Comparison of ENCODE assay signal across 32 cellular contexts in genomic region chr2:127392828-127393578, GRCh38. TPM values are rescaled to one million over a fixed set of nuclear protein-coding genes. Genes with fewer than 3 reads are reported as not detected.
DNase-seq lines count a peak whose midpoint lies in the region; ATAC-seq, FAIRE-seq and TF ChIP-seq lines count a peak whose summit lies in the region.
"Had no signal": no experiment of that assay in that cellular context is flagged by ENCODE, and none has a peak within 500 bp of the region (broad histone marks: within the 10 kb centered on the region; RNA-seq: fewer than 3 reads in every experiment).

No MANE protein-coding gene starts in this region.

- no peak for FAIRE-seq in astrocyte (lab: Jason Lieb, UNC)
- FAIRE-seq: H1 had no signal

- WGBS in IMR-90 (ENCODE audit: extremely low coverage in 2 of 2, insufficient read length in 1 of 2), 2 experiments = no CpG with 5 or more reads among the region's 1 CpG

- peaks cover 0 to 6% of the 10 kb centered on the region in 2 experiments; a peak in 1 of 4 replicates for H3K79me1 ChIP-seq in IMR-90 (ENCODE audit: low read depth in 1 of 2, low read length in 2 of 2)

- CTCF ChIA-PET in activated CD4-positive, alpha-beta T cell treated with anti-CD3 and anti-CD28 coated beads for 36 hours (lab: Charles Lee) = no interaction called here
- CTCF ChIA-PET in IMR-90 (lab: Yijun Ruan, JAX) = interaction anchor here (0.6 kb wide), 1 partner anchor 160 kb away, joined by 3 read pairs; no protein-coding TSS in a partner anchor

- no peaks in the 10 kb centered on the region for H3K36me3 ChIP-seq in IMR-90 (ENCODE audit: control insufficient read depth, insufficient read depth, low read length)
- H3K36me3 ChIP-seq in astrocyte (ENCODE audit: insufficient read depth, low read length) = no peaks in the 10 kb centered on the region
- no peaks in the 10 kb centered on the region for H3K36me3 ChIP-seq in skeletal muscle satellite cell (ENCODE audit: insufficient read depth, low read length)
- H3K36me3 ChIP-seq in lower lobe of right lung = no peaks in the 10 kb centered on the region
- H3K36me3 ChIP-seq: breast epithelium, esophagus squamous epithelium, gastrocnemius medialis, Peyer's patch, upper lobe of right lung had no signal

- no TSS peak for BruUV-seq in IMR-90 (replicated peaks; lab: Mats Ljungman, UMichigan)

- no peaks in the 10 kb centered on the region for H3K36me3 Mint-ChIP-seq in activated CD4-positive, alpha-beta T cell treated with anti-CD3 and anti-CD28 coated beads for 36 hours (ENCODE audit: low read depth)
- peaks cover 5% of the 10 kb centered on the region for H3K36me3 Mint-ChIP-seq in astrocyte (ENCODE audit: low read depth, unreplicated experiment)
- H3K36me3 Mint-ChIP-seq: immature natural killer cell had no signal

- dilution Hi-C loops in IMR-90 (cut with HindIII; ENCODE audit: low sequenced_read_pairs, unreplicated experiment) = no loop called here

- no peak overlapping the region for H3K4me3 ChIP-seq in IMR-90 (ENCODE audit: insufficient read depth, low read depth, low read length)
- H3K4me3 ChIP-seq in astrocyte (ENCODE audit: insufficient read depth, low read depth, low read length) = no peak overlapping the region
- no peak overlapping the region for H3K4me3 ChIP-seq in skeletal muscle satellite cell (ENCODE audit: low read length)
- no peak overlapping the region for H3K4me3 ChIP-seq in lower lobe of right lung
- H3K4me3 ChIP-seq: breast epithelium, coronary artery, esophagus squamous epithelium, gastrocnemius medialis, Peyer's patch, upper lobe of right lung had no signal

- H4K8ac ChIP-seq in IMR-90 (ENCODE audit: low read depth in 2 of 2, low read length in 2 of 2) = no peak overlapping the region

- H3K27me3 Mint-ChIP-seq in activated CD4-positive, alpha-beta T cell treated with anti-CD3 and anti-CD28 coated beads for 36 hours = no peaks in the 10 kb centered on the region
- no peaks in the 10 kb centered on the region for H3K27me3 Mint-ChIP-seq in astrocyte (ENCODE audit: low read depth, unreplicated experiment)
- H3K27me3 Mint-ChIP-seq: activated CD8-positive, alpha-beta memory T cell treated with anti-CD3 and anti-CD28 coated beads, Interleukin-2, amount 10 ng/mL, durations not matched to agents 7 days and 5 days had no signal

- no peaks in the 10 kb centered on the region for H3K9me3 ChIP-seq in IMR-90 (ENCODE audit: control insufficient read depth, insufficient read depth, low read length)
- no peaks in the 10 kb centered on the region for H3K9me3 ChIP-seq in astrocyte (ENCODE audit: insufficient read depth, low read depth, low read length)
- no peaks in the 10 kb centered on the region for H3K9me3 ChIP-seq in skeletal muscle satellite cell (replicated peaks; ENCODE audit: low read length)
- no peaks in the 10 kb centered on the region for H3K9me3 ChIP-seq in lower lobe of right lung
- H3K9me3 ChIP-seq: breast epithelium, esophagus squamous epithelium, gastrocnemius medialis, Peyer's patch, upper lobe of right lung had no signal

- no peak overlapping the region for H3K4me3 Mint-ChIP-seq in activated CD4-positive, alpha-beta T cell treated with anti-CD3 and anti-CD28 coated beads for 36 hours
- peak overlapping the region; percentile 23 for H3K4me3 Mint-ChIP-seq in astrocyte (ENCODE audit: unreplicated experiment)
- H3K4me3 Mint-ChIP-seq: activated CD8-positive, alpha-beta memory T cell treated with anti-CD3 and anti-CD28 coated beads, Interleukin-2, amount 10 ng/mL, durations not matched to agents 7 days and 5 days; endodermal cell; immature natural killer cell; mesothelial cell of epicardium; nephron had no signal

- H2AFZ ChIP-seq in IMR-90 (replicated peaks; ENCODE audit: low read length, poor library complexity) (no peak overlapping the region), astrocyte (ENCODE audit: low read depth, low read length) (no peak overlapping the region)
- H2AFZ ChIP-seq: parathyroid adenoma had no signal

- H4K20me1 ChIP-seq in IMR-90 (ENCODE audit: insufficient read depth, low read length) (no peaks in the 10 kb centered on the region), astrocyte (ENCODE audit: insufficient read depth, low read length) (no peaks in the 10 kb centered on the region)

- H3K79me2 ChIP-seq in astrocyte (ENCODE audit: insufficient read depth, low read length) = no peaks in the 10 kb centered on the region
- H3K79me2 ChIP-seq: parathyroid adenoma had no signal

- H3K27me3 ChIP-seq in IMR-90 (ENCODE audit: control insufficient read depth, insufficient read depth, low read length) (no peaks in the 10 kb centered on the region), astrocyte (ENCODE audit: insufficient read depth, low read length) (no peaks in the 10 kb centered on the region), skeletal muscle satellite cell (ENCODE audit: control insufficient read depth, insufficient read depth, low read length) (no peaks in the 10 kb centered on the region), lower lobe of right lung (ENCODE audit: low read depth) (no peaks in the 10 kb centered on the region)
- H3K27me3 ChIP-seq: breast epithelium, esophagus squamous epithelium, gastrocnemius medialis, Peyer's patch, upper lobe of right lung had no signal

- H3K14ac ChIP-seq in IMR-90 (replicated peaks; ENCODE audit: low read depth, low read length) = no peak overlapping the region; the same call in 1 of the 2 replicates

- H3K27ac ChIP-seq in IMR-90 (ENCODE audit: insufficient read depth, low read length) (no peak overlapping the region), astrocyte (ENCODE audit: low read depth, low read length) (peak overlapping the region; percentile 24), lower lobe of right lung (no peak overlapping the region)
- H3K27ac ChIP-seq: breast epithelium, coronary artery, esophagus squamous epithelium, parathyroid adenoma, Peyer's patch, upper lobe of right lung had no signal

- H3K4me2 ChIP-seq in IMR-90 (ENCODE audit: low read depth, low read length) (no peak overlapping the region), astrocyte (ENCODE audit: low read length) (no peak overlapping the region), skeletal muscle satellite cell (ENCODE audit: low read length) (peak overlapping the region; percentile 1)

- POLR2A ChIA-PET in activated CD4-positive, alpha-beta T cell treated with anti-CD3 and anti-CD28 coated beads for 36 hours (lab: Charles Lee) = no interaction called here
- POLR2A ChIA-PET in IMR-90 (lab: Charles Lee; ENCODE audit: unreplicated experiment) = no interaction called here

- in situ Hi-C loops in IMR-90 (cut with MboI; ENCODE audit: low sequenced_read_pairs) = no loop called here

- peaks cover 11% of the 10 kb centered on the region for H3K9me1 ChIP-seq in IMR-90 (ENCODE audit: insufficient read depth, low read length)

- H3K18ac ChIP-seq in IMR-90 (ENCODE audit: low read depth, low read length) = no peak overlapping the region; the same call in 1 of the 2 replicates

- no peak for DNase-seq in activated CD4-positive, alpha-beta T cell treated with anti-CD3 and anti-CD28 coated beads for 36 hours
- no peak for DNase-seq in activated CD4-positive, alpha-beta T cell treated with anti-CD3 and anti-CD28 coated beads for 4 hours
- DNase-seq in IMR-90 = no peak
- no peak for DNase-seq in astrocyte (ENCODE audit: low read depth)
- no peak for DNase-seq in lower lobe of right lung
- no peak for DNase-seq in dermis blood vessel endothelial cell
- DNase-seq: 8988T; activated CD4-positive, CD25-positive, alpha-beta regulatory T cell treated with anti-CD3 and anti-CD28 coated beads, Interleukin-2, amount 50 U/mL, for 72 hours; activated CD8-positive, alpha-beta memory T cell treated with anti-CD3 and anti-CD28 coated beads, Interleukin-2, amount 10 ng/mL, durations not matched to agents 7 days and 5 days; AML-193; endodermal cell; esophagus squamous epithelium; gastrocnemius medialis; hippocampal formation; immature natural killer cell; Karpas-422; NCI-H1436 treated with DMSO at 0.1 percent for 48 hours; NCI-H524; NK-92 treated with Interleukin-12 subunit alpha and Interleukin-12 subunit beta, amount 100 ng/mL, for 24 hours; Peyer's patch; right cardiac atrium; upper lobe of right lung had no signal

- H3K9ac ChIP-seq in IMR-90 (ENCODE audit: low read depth, low read length) (no peak overlapping the region), astrocyte (ENCODE audit: low read length) (no peak overlapping the region), skeletal muscle satellite cell (ENCODE audit: low read depth, low read length) (no peak overlapping the region)
- H3K9ac ChIP-seq: parathyroid adenoma had no signal

- peak overlapping the region; percentile 65 for H3K27ac Mint-ChIP-seq in activated CD4-positive, alpha-beta T cell treated with anti-CD3 and anti-CD28 coated beads for 36 hours
- H3K27ac Mint-ChIP-seq in astrocyte (ENCODE audit: unreplicated experiment) = peak overlapping the region; percentile 94
- H3K27ac Mint-ChIP-seq: activated CD8-positive, alpha-beta memory T cell treated with anti-CD3 and anti-CD28 coated beads, Interleukin-2, amount 10 ng/mL, durations not matched to agents 7 days and 5 days; endodermal cell; mesothelial cell of epicardium; nephron had no signal

- no peak overlapping the region for H2BK15ac ChIP-seq in IMR-90 (ENCODE audit: low read depth, low read length)

- H3K4me1 Mint-ChIP-seq in activated CD4-positive, alpha-beta T cell treated with anti-CD3 and anti-CD28 coated beads for 36 hours = peaks cover 44% of the 10 kb centered on the region
- H3K4me1 Mint-ChIP-seq in astrocyte (ENCODE audit: low read depth, unreplicated experiment) = peaks cover 39% of the 10 kb centered on the region

- no peak overlapping the region for H3K56ac ChIP-seq in IMR-90 (ENCODE audit: extremely low read depth, insufficient read depth, low read length)

- H3K23ac ChIP-seq in IMR-90 (ENCODE audit: low read depth, low read length) = no peak overlapping the region

- no peak for TF ChIP-seq POLR2A in IMR-90 (IDR thresholded peaks at IDR 0.05; ENCODE audit: low read depth, low read length)

- no peak overlapping the region for H2BK20ac ChIP-seq in IMR-90 (ENCODE audit: low read depth, low read length)

- TF ChIP-seq CTCF in IMR-90 (conservative IDR thresholded peaks at IDR 0.05; ENCODE audit: low read depth, low read length) (no peak), astrocyte (IDR thresholded peaks at IDR 0.05; ENCODE audit: insufficient read depth, low read depth, low read length) (no peak), lower lobe of right lung (IDR thresholded peaks at IDR 0.05) (no peak)

- no peak overlapping the region for H4K5ac ChIP-seq in IMR-90 (ENCODE audit: low read depth, low read length)

- H2AK9ac ChIP-seq in IMR-90 (replicated peaks; ENCODE audit: low read depth, low read length, poor library complexity) = no peak overlapping the region

- H4K91ac ChIP-seq in IMR-90 (ENCODE audit: insufficient read depth, low read depth, low read length) = no peak overlapping the region

- H2BK120ac ChIP-seq in IMR-90 (ENCODE audit: low read depth, low read length) = no peak overlapping the region

- intact Hi-C loops in activated CD4-positive, alpha-beta T cell treated with anti-CD3 and anti-CD28 coated beads for 36 hours (cut with DNase I, micrococcal nuclease) = no loop called here
- intact Hi-C loops in IMR-90 (cut with micrococcal nuclease) = no loop called here
- intact Hi-C loops in lower lobe of right lung (cut with DNase I) = no loop called here

- H3K9me3 Mint-ChIP-seq in activated CD4-positive, alpha-beta T cell treated with anti-CD3 and anti-CD28 coated beads for 36 hours (ENCODE audit: low read depth) = no peaks in the 10 kb centered on the region
- H3K9me3 Mint-ChIP-seq in astrocyte (ENCODE audit: unreplicated experiment) = peaks cover 4% of the 10 kb centered on the region
- H3K9me3 Mint-ChIP-seq: activated T-helper 2 cell treated with anti-CD3 and anti-CD28 coated beads, Interferon-gamma antibody, Interleukin-2, Interleukin-4, amounts not matched to agents 10 μg/mL and 5 μg/mL and 100 μg/mL, durations not matched to agents 14 hours and 24 hours and 36 hours; immature natural killer cell had no signal

- H3K4ac ChIP-seq in IMR-90 (ENCODE audit: low read depth, low read length) = no peak overlapping the region

- no peak for TF ChIP-seq RAD21 in IMR-90 (IDR thresholded peaks at IDR 0.05; ENCODE audit: low read length)

- H2AK5ac ChIP-seq in IMR-90 (ENCODE audit: low read depth, low read length) = no peak overlapping the region

- H3K4me1 ChIP-seq in IMR-90 (ENCODE audit: control insufficient read depth, insufficient read depth, low read length) (peaks cover 6% of the 10 kb centered on the region), astrocyte (ENCODE audit: insufficient read depth, low read length) (peaks cover 18% of the 10 kb centered on the region), skeletal muscle satellite cell (ENCODE audit: control insufficient read depth, insufficient read depth, low read length) (peaks cover 30% of the 10 kb centered on the region), lower lobe of right lung (peaks cover 19% of the 10 kb centered on the region)
- H3K4me1 ChIP-seq: breast epithelium had no signal

- no peak for ATAC-seq in activated CD4-positive, alpha-beta T cell treated with anti-CD3 and anti-CD28 coated beads for 36 hours
- ATAC-seq in IMR-90 (ENCODE audit: low read depth) (no peak), GM21390 (IDR thresholded peaks at IDR 0.05; ENCODE audit: unreplicated experiment) (no peak), lower lobe of right lung (no peak)
- ATAC-seq: activated CD8-positive, alpha-beta memory T cell treated with anti-CD3 and anti-CD28 coated beads, Interleukin-2, amount 10 ng/mL, durations not matched to agents 7 days and 5 days; gastrocnemius medialis; left lobe of liver; right cardiac atrium; upper lobe of right lung had no signal

- H2BK5ac ChIP-seq in IMR-90 (ENCODE audit: low read depth, low read length, poor library complexity, severe bottlenecking) = no peak overlapping the region

RNA-seq across cellular contexts. Expression of gene MAP3K2, which starts 5.2 kb away (rescaled TPM):
- total RNA-seq in activated CD4-positive, alpha-beta T cell treated with anti-CD3 and anti-CD28 coated beads for 36 hours = 10 to 100 TPM; 35.2 to 35.6 TPM
- total RNA-seq in IMR-90 (2012; rRNA removed) = 30.8 and 31.9 TPM in 2 replicates
- 6.2 and 6.5 TPM in 2 replicates for polyA plus RNA-seq in IMR-90 (2012; rRNA removed)
- polyA plus RNA-seq in IMR-90 (2012; cell fraction: cytosol; rRNA removed) = 2.0 and 2.1 TPM in 2 replicates
- 3.2 and 7.7 TPM in 2 replicates for polyA plus RNA-seq in IMR-90 (2012; cell fraction: nucleus; rRNA removed; ENCODE audit: low replicate concordance)
- 62.2 and 71.2 TPM in 2 replicates for total RNA-seq in astrocyte
- 28.6 and 33.6 TPM in 2 replicates for total RNA-seq in skeletal muscle satellite cell (2012; rRNA removed)
- total RNA-seq in lower lobe of right lung = 78.4 TPM
- total RNA-seq in dermis blood vessel endothelial cell = 27.2 and 28.4 TPM in 2 replicates

RNA-seq across cellular contexts. Expression of gene PROC, which starts 25.2 kb away (rescaled TPM):
- total RNA-seq in activated CD4-positive, alpha-beta T cell treated with anti-CD3 and anti-CD28 coated beads for 36 hours = not detected
- total RNA-seq in IMR-90 (2012; rRNA removed) = 0.28 TPM in 1 of 2 replicates, not detected in the other
- polyA plus RNA-seq in IMR-90 (2012; rRNA removed) = 0.07 TPM in 1 of 2 replicates, not detected in the other
- polyA plus RNA-seq in IMR-90 (2012; cell fraction: cytosol; rRNA removed) = 0.10 TPM in 1 of 2 replicates, not detected in the other
- 0.05 and 0.22 TPM in 2 replicates for polyA plus RNA-seq in IMR-90 (2012; cell fraction: nucleus; rRNA removed; ENCODE audit: low replicate concordance)
- 1.0 and 1.5 TPM in 2 replicates for total RNA-seq in astrocyte
- 0.25 TPM in 1 of 2 replicates, not detected in the other for total RNA-seq in skeletal muscle satellite cell (2012; rRNA removed)
- not detected for total RNA-seq in lower lobe of right lung
- total RNA-seq in dermis blood vessel endothelial cell = 0.17 TPM in 1 of 2 replicates, not detected in the other
- total RNA-seq: activated T-helper 2 cell treated with anti-CD3 and anti-CD28 coated beads, Interferon-gamma antibody, Interleukin-2, Interleukin-4, amounts not matched to agents 10 μg/mL and 5 μg/mL and 100 μg/mL, durations not matched to agents 14 hours and 24 hours and 36 hours; breast epithelium; right cardiac atrium; upper lobe of right lung had no signal
